Comparison of ENCODE assay signal across 25 cellular contexts in genomic region chr1:17890056-17890814, GRCh38.
"Had no signal": no experiment of that assay in that cellular context is flagged by ENCODE, and none has a peak within 500 bp of the region (broad histone marks: within the 10 kb centered on the region; RNA-seq: fewer than 3 reads in every experiment).

No MANE protein-coding gene starts in this region.

- H3K4me1 Mint-ChIP-seq: activated CD4-positive, alpha-beta memory T cell treated with anti-CD3 and anti-CD28 coated beads, Interleukin-2, amount 10 ng/mL, durations not matched to agents 7 days and 5 days; activated CD4-positive, alpha-beta T cell treated with anti-CD3 and anti-CD28 coated beads, Interleukin-2, amount 10 ng/mL, durations not matched to agents 24 days and 14 days; activated CD8-positive, alpha-beta memory T cell treated with anti-CD3 and anti-CD28 coated beads, Interleukin-2, amount 10 ng/mL, durations not matched to agents 7 days and 5 days; naive thymus-derived CD4-positive, alpha-beta T cell had no signal

- H3K36me3 Mint-ChIP-seq: activated CD8-positive, alpha-beta memory T cell treated with anti-CD3 and anti-CD28 coated beads, Interleukin-2, amount 10 ng/mL, durations not matched to agents 7 days and 5 days; activated naive CD8-positive, alpha-beta T cell; naive thymus-derived CD4-positive, alpha-beta T cell had no signal

- ATAC-seq: activated CD4-positive, CD25-positive, alpha-beta regulatory T cell treated with anti-CD3 and anti-CD28 coated beads, Interleukin-2, amount 50 U/mL, for 24 hours; activated CD8-positive, alpha-beta memory T cell treated with anti-CD3 and anti-CD28 coated beads, Interleukin-2, amount 10 ng/mL, durations not matched to agents 7 days and 5 days; foreskin keratinocyte; naive thymus-derived CD4-positive, alpha-beta T cell; pancreas; right lobe of liver had no signal

- H3K4me3 ChIP-seq: adrenal gland, ascending aorta, lung, pancreas, right lobe of liver, thoracic aorta, upper lobe of left lung had no signal

- H3K27me3 Mint-ChIP-seq: activated CD4-positive, alpha-beta memory T cell treated with anti-CD3 and anti-CD28 coated beads, Interleukin-2, amount 10 ng/mL, durations not matched to agents 7 days and 5 days; activated CD4-positive, alpha-beta T cell treated with anti-CD3 and anti-CD28 coated beads, Interleukin-2, amount 10 ng/mL, durations not matched to agents 24 days and 14 days; activated CD8-positive, alpha-beta memory T cell treated with anti-CD3 and anti-CD28 coated beads, Interleukin-2, amount 10 ng/mL, durations not matched to agents 7 days and 5 days had no signal

- H3K27ac Mint-ChIP-seq: activated CD4-positive, alpha-beta memory T cell treated with anti-CD3 and anti-CD28 coated beads, Interleukin-2, amount 10 ng/mL, durations not matched to agents 7 days and 5 days; activated CD4-positive, alpha-beta T cell treated with anti-CD3 and anti-CD28 coated beads, Interleukin-2, amount 10 ng/mL, durations not matched to agents 24 days and 14 days; activated CD8-positive, alpha-beta memory T cell treated with anti-CD3 and anti-CD28 coated beads, Interleukin-2, amount 10 ng/mL, durations not matched to agents 7 days and 5 days; activated naive CD8-positive, alpha-beta T cell; dendritic cell treated with granulocyte-macrophage colony-stimulating factor and Interleukin-4, amounts not matched to agents 40 ng/mL and 50 ng/mL, for 4 days; naive thymus-derived CD4-positive, alpha-beta T cell had no signal

- H3K9me3 ChIP-seq: adrenal gland, ascending aorta, pancreas, right lobe of liver, thoracic aorta, upper lobe of left lung had no signal

- H3K27me3 ChIP-seq: ascending aorta, right lobe of liver, upper lobe of left lung had no signal

- H3K36me3 ChIP-seq: adrenal gland, ascending aorta, brain microvascular endothelial cell, pancreas, right lobe of liver, thoracic aorta, upper lobe of left lung had no signal

- H3K9me3 Mint-ChIP-seq: activated CD4-positive, alpha-beta memory T cell treated with anti-CD3 and anti-CD28 coated beads, Interleukin-2, amount 10 ng/mL, durations not matched to agents 7 days and 5 days; activated CD4-positive, alpha-beta T cell treated with anti-CD3 and anti-CD28 coated beads, Interleukin-2, amount 10 ng/mL, durations not matched to agents 24 days and 14 days; dendritic cell treated with granulocyte-macrophage colony-stimulating factor and Interleukin-4, amounts not matched to agents 40 ng/mL and 50 ng/mL, for 4 days had no signal

- H3K4me3 Mint-ChIP-seq: activated CD4-positive, alpha-beta memory T cell treated with anti-CD3 and anti-CD28 coated beads, Interleukin-2, amount 10 ng/mL, durations not matched to agents 7 days and 5 days; activated CD4-positive, alpha-beta T cell treated with anti-CD3 and anti-CD28 coated beads, Interleukin-2, amount 10 ng/mL, durations not matched to agents 24 days and 14 days; activated CD8-positive, alpha-beta memory T cell treated with anti-CD3 and anti-CD28 coated beads, Interleukin-2, amount 10 ng/mL, durations not matched to agents 7 days and 5 days; activated naive CD8-positive, alpha-beta T cell; dendritic cell treated with granulocyte-macrophage colony-stimulating factor and Interleukin-4, amounts not matched to agents 40 ng/mL and 50 ng/mL, for 4 days; naive thymus-derived CD4-positive, alpha-beta T cell had no signal

- DNase-seq: activated CD4-positive, alpha-beta memory T cell treated with anti-CD3 and anti-CD28 coated beads, Interleukin-2, amount 10 ng/mL, durations not matched to agents 7 days and 5 days; activated CD4-positive, alpha-beta T cell treated with anti-CD3 and anti-CD28 coated beads, Interleukin-2, amount 10 ng/mL, durations not matched to agents 24 days and 14 days; activated CD8-positive, alpha-beta memory T cell treated with anti-CD3 and anti-CD28 coated beads, Interleukin-2, amount 10 ng/mL, durations not matched to agents 7 days and 5 days; activated naive CD4-positive, alpha-beta T cell; adrenal gland; brain microvascular endothelial cell; caudate nucleus; effector CD8-positive, alpha-beta T cell; foreskin keratinocyte; kidney; naive thymus-derived CD4-positive, alpha-beta T cell; right lobe of liver; small intestine; stimulated activated CD4-positive, alpha-beta T cell treated with anti-CD3 and anti-CD28 coated beads, Interleukin-15, amount 100 ng/mL, for 24 hours; stimulated activated CD8-positive, alpha-beta memory T cell treated with anti-CD3 and anti-CD28 coated beads, Interleukin-4, amount 100 ng/mL, for 48 hours; stimulated activated naive CD4-positive, alpha-beta T cell; upper lobe of left lung had no signal

- H3K27ac ChIP-seq: adrenal gland, ascending aorta, brain microvascular endothelial cell, foreskin keratinocyte, pancreas, right lobe of liver, thoracic aorta, upper lobe of left lung, VCaP had no signal

- H3K4me1 ChIP-seq: adrenal gland, foreskin keratinocyte, right lobe of liver, upper lobe of left lung had no signal
